Comparison of ENCODE assay signal across 1 cellular context in the genomic region with DNA sequence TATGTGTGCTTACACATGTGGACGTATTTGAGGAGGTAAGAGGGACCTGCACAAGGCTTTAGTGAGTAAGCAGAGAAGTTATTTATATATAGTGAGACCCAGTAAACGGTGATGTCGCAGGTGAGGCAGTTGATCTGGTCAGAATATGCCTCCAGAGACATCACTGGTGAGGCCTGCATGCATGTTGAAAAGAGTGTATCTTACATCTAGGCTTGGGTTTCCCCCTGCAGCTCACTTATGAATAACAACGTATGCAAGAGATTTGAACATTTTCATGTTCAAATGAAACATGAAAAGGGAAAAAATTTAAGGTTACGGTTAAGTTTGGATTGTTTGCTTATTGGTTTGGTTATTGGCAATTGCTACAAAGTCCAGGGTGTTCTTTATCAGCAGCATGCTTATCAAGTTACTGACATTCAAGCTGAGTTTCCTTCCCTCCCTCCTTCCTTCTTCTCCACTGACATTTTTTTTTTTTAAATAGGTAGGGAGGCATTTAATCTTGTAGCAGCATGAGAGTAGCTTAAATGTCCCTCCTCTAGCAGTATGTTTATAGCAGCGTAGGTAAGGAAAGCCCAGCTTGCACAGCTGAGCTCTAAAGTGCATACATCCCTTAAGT.
TF ChIP-seq lines count a peak whose summit lies in the region.

No MANE protein-coding gene starts in this region.

TF ChIP-seq in HepG2, 621 proteins besides CTCF, POLR2A, EP300 and RAD21:
- TF ChIP-seq ZNF792 (CRISPR knock-in tag; IDR thresholded peaks at IDR 0.05) (no peak), CHD4 (IDR thresholded peaks at IDR 0.05; ENCODE audit: borderline replicate concordance, low read length) (no peak), GATAD2A (CRISPR knock-in tag; IDR thresholded peaks at IDR 0.05) (no peak), ZNF841 (CRISPR knock-in tag; IDR thresholded peaks at IDR 0.05; ENCODE audit: borderline replicate concordance) (no peak), PAF1 (CRISPR knock-in tag; IDR thresholded peaks at IDR 0.05) (no peak), KDM1A (CRISPR knock-in tag; IDR thresholded peaks at IDR 0.05) (no peak), ZNF3 (CRISPR knock-in tag; IDR thresholded peaks at IDR 0.05) (no peak), RARA (CRISPR knock-in tag; IDR thresholded peaks at IDR 0.05) (no peak), ZFP36L2 (CRISPR knock-in tag; IDR thresholded peaks at IDR 0.05) (no peak), ZFP1 (CRISPR knock-in tag; IDR thresholded peaks at IDR 0.05) (no peak)
- TF ChIP-seq, protein P1, sequence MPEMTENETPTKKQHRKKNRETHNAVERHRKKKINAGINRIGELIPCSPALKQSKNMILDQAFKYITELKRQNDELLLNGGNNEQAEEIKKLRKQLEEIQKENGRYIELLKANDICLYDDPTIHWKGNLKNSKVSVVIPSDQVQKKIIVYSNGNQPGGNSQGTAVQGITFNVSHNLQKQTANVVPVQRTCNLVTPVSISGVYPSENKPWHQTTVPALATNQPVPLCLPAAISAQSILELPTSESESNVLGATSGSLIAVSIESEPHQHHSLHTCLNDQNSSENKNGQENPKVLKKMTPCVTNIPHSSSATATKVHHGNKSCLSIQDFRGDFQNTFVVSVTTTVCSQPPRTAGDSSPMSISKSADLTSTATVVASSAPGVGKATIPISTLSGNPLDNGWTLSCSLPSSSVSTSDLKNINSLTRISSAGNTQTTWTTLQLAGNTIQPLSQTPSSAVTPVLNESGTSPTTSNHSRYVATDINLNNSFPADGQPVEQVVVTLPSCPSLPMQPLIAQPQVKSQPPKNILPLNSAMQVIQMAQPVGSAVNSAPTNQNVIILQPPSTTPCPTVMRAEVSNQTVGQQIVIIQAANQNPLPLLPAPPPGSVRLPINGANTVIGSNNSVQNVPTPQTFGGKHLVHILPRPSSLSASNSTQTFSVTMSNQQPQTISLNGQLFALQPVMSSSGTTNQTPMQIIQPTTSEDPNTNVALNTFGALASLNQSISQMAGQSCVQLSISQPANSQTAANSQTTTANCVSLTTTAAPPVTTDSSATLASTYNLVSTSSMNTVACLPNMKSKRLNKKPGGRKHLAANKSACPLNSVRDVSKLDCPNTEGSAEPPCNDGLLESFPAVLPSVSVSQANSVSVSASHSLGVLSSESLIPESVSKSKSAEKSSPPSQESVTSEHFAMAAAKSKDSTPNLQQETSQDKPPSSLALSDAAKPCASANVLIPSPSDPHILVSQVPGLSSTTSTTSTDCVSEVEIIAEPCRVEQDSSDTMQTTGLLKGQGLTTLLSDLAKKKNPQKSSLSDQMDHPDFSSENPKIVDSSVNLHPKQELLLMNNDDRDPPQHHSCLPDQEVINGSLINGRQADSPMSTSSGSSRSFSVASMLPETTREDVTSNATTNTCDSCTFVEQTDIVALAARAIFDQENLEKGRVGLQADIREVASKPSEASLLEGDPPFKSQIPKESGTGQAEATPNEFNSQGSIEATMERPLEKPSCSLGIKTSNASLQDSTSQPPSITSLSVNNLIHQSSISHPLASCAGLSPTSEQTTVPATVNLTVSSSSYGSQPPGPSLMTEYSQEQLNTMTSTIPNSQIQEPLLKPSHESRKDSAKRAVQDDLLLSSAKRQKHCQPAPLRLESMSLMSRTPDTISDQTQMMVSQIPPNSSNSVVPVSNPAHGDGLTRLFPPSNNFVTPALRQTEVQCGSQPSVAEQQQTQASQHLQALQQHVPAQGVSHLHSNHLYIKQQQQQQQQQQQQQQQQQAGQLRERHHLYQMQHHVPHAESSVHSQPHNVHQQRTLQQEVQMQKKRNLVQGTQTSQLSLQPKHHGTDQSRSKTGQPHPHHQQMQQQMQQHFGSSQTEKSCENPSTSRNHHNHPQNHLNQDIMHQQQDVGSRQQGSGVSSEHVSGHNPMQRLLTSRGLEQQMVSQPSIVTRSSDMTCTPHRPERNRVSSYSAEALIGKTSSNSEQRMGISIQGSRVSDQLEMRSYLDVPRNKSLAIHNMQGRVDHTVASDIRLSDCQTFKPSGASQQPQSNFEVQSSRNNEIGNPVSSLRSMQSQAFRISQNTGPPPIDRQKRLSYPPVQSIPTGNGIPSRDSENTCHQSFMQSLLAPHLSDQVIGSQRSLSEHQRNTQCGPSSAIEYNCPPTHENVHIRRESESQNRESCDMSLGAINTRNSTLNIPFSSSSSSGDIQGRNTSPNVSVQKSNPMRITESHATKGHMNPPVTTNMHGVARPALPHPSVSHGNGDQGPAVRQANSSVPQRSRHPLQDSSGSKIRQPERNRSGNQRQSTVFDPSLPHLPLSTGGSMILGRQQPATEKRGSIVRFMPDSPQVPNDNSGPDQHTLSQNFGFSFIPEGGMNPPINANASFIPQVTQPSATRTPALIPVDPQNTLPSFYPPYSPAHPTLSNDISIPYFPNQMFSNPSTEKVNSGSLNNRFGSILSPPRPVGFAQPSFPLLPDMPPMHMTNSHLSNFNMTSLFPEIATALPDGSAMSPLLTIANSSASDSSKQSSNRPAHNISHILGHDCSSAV (CRISPR knock-in tag; IDR thresholded peaks at IDR 0.05; ENCODE audit: borderline replicate concordance), result no peak
- TF ChIP-seq, protein P2, sequence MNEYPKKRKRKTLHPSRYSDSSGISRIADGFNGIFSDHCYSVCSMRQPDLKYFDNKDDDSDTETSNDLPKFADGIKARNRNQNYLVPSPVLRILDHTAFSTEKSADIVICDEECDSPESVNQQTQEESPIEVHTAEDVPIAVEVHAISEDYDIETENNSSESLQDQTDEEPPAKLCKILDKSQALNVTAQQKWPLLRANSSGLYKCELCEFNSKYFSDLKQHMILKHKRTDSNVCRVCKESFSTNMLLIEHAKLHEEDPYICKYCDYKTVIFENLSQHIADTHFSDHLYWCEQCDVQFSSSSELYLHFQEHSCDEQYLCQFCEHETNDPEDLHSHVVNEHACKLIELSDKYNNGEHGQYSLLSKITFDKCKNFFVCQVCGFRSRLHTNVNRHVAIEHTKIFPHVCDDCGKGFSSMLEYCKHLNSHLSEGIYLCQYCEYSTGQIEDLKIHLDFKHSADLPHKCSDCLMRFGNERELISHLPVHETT (CRISPR knock-in tag; conservative IDR thresholded peaks at IDR 0.05), result no peak
- TF ChIP-seq, protein P3, sequence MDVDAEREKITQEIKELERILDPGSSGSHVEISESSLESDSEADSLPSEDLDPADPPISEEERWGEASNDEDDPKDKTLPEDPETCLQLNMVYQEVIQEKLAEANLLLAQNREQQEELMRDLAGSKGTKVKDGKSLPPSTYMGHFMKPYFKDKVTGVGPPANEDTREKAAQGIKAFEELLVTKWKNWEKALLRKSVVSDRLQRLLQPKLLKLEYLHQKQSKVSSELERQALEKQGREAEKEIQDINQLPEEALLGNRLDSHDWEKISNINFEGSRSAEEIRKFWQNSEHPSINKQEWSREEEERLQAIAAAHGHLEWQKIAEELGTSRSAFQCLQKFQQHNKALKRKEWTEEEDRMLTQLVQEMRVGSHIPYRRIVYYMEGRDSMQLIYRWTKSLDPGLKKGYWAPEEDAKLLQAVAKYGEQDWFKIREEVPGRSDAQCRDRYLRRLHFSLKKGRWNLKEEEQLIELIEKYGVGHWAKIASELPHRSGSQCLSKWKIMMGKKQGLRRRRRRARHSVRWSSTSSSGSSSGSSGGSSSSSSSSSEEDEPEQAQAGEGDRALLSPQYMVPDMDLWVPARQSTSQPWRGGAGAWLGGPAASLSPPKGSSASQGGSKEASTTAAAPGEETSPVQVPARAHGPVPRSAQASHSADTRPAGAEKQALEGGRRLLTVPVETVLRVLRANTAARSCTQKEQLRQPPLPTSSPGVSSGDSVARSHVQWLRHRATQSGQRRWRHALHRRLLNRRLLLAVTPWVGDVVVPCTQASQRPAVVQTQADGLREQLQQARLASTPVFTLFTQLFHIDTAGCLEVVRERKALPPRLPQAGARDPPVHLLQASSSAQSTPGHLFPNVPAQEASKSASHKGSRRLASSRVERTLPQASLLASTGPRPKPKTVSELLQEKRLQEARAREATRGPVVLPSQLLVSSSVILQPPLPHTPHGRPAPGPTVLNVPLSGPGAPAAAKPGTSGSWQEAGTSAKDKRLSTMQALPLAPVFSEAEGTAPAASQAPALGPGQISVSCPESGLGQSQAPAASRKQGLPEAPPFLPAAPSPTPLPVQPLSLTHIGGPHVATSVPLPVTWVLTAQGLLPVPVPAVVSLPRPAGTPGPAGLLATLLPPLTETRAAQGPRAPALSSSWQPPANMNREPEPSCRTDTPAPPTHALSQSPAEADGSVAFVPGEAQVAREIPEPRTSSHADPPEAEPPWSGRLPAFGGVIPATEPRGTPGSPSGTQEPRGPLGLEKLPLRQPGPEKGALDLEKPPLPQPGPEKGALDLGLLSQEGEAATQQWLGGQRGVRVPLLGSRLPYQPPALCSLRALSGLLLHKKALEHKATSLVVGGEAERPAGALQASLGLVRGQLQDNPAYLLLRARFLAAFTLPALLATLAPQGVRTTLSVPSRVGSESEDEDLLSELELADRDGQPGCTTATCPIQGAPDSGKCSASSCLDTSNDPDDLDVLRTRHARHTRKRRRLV (CRISPR knock-in tag; IDR thresholded peaks at IDR 0.05), result no peak
